In the genomic region with DNA sequence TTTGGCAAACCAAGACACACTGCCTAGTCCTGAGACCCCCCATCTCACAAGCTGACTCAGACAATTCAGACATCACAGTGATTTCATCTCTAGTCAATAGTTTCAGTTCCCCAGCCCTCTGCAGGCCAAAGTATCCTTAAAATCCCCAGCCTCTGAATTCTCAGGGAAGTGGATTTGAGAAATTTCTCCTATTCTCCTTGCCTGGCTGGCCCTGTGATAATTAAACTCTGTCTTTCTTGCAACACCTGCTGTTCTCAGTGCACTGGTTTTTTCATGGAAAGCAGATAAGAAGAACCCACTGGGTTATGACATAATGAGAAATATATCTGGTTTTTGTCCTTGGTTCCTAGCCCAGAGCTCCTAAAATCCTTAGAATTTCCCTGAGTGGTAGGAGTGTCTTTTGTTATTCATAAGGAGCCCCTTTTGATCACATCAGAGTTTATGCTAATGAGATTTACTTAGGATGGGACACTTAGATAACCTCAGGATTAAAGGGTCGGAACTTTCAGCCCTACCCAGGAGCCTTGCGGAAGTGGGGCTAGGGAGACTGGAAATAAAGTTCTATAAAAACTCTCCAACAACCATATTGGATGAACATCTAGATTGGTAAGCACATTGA, we compare ENCODE assay signal across 19 cellular contexts.
"Had no signal": no experiment of that assay in that cellular context is flagged by ENCODE, and none has a peak within 500 bp of the region (broad histone marks: within the 10 kb centered on the region; RNA-seq: fewer than 3 reads in every experiment).

No MANE protein-coding gene starts in this region.

- H3K36me3 ChIP-seq: adrenal gland had no signal

- H3K4me3 Mint-ChIP-seq: activated B cell treated with CpG ODN at 0.5 μM for 24 hours; activated CD8-positive, alpha-beta T cell treated with anti-CD3 and anti-CD28 coated beads, Interleukin-2, amount 10 ng/mL, durations not matched to agents 7 days and 5 days; activated naive CD4-positive, alpha-beta T cell treated with anti-CD3 and anti-CD28 coated beads, Interleukin-2, amount 50 U/mL, for 24 hours; brain; dendritic cell treated with granulocyte-macrophage colony-stimulating factor and Interleukin-4, amounts not matched to agents 40 ng/mL and 50 ng/mL, for 4 days; effector memory CD8-positive, alpha-beta T cell; naive B cell; stimulated activated memory B cell treated with anti-CD40 and anti-IgM and Interleukin-4, amounts not matched to agents 10 μg/mL and 1 μg/mL and 100 μg/mL, for 72 hours had no signal

- H3K27ac Mint-ChIP-seq: activated B cell treated with CpG ODN at 0.5 μM for 24 hours; activated CD8-positive, alpha-beta T cell treated with anti-CD3 and anti-CD28 coated beads, Interleukin-2, amount 10 ng/mL, durations not matched to agents 7 days and 5 days; activated naive CD4-positive, alpha-beta T cell treated with anti-CD3 and anti-CD28 coated beads, Interleukin-2, amount 50 U/mL, for 24 hours; dendritic cell treated with granulocyte-macrophage colony-stimulating factor and Interleukin-4, amounts not matched to agents 40 ng/mL and 50 ng/mL, for 4 days; effector memory CD8-positive, alpha-beta T cell; naive B cell; stimulated activated memory B cell treated with anti-CD40 and anti-IgM and Interleukin-4, amounts not matched to agents 10 μg/mL and 1 μg/mL and 100 μg/mL, for 72 hours had no signal

- H3K36me3 Mint-ChIP-seq: activated naive CD4-positive, alpha-beta T cell treated with anti-CD3 and anti-CD28 coated beads, Interleukin-2, amount 50 U/mL, for 24 hours; brain; naive B cell; stimulated activated memory B cell treated with anti-CD40 and anti-IgM and Interleukin-4, amounts not matched to agents 10 μg/mL and 1 μg/mL and 100 μg/mL, for 72 hours had no signal

- H3K27ac ChIP-seq: adrenal gland, epithelial cell of prostate had no signal

- H3K9me3 Mint-ChIP-seq: stimulated activated memory B cell treated with anti-CD40 and anti-IgM and Interleukin-4, amounts not matched to agents 10 μg/mL and 1 μg/mL and 100 μg/mL, for 72 hours had no signal

- H3K4me1 ChIP-seq: adrenal gland had no signal

- ATAC-seq: activated CD8-positive, alpha-beta T cell treated with anti-CD3 and anti-CD28 coated beads, Interleukin-2, amount 10 ng/mL, durations not matched to agents 7 days and 5 days; effector memory CD8-positive, alpha-beta T cell; left colon; stimulated activated memory B cell treated with anti-CD40 and anti-IgM and Interleukin-4, amounts not matched to agents 10 μg/mL and 1 μg/mL and 100 μg/mL, for 72 hours had no signal

- DNase-seq: activated B cell treated with CpG ODN at 0.5 μM for 24 hours; activated CD4-positive, alpha-beta T cell treated with anti-CD3 and anti-CD28 coated beads for 48 hours; activated CD8-positive, alpha-beta memory T cell treated with anti-CD3 and anti-CD28 coated beads, Interleukin-2, amount 50 U/mL, for 4 hours; activated CD8-positive, alpha-beta T cell treated with anti-CD3 and anti-CD28 coated beads, Interleukin-2, amount 10 ng/mL, durations not matched to agents 7 days and 5 days; activated effector memory CD4-positive, alpha-beta T cell treated with anti-CD3 and anti-CD28 coated beads, Interleukin-2, amount 50 U/mL, for 16 hours; activated T-cell treated with anti-CD3 and anti-CD28 coated beads, Interleukin-2, amount 50 U/mL, for 48 hours; adrenal gland; cerebellar nuclear complex; effector memory CD8-positive, alpha-beta T cell; head of caudate nucleus; left colon; naive B cell; T-helper 2 cell had no signal

- H3K4me1 Mint-ChIP-seq: activated B cell treated with CpG ODN at 0.5 μM for 24 hours; activated naive CD4-positive, alpha-beta T cell treated with anti-CD3 and anti-CD28 coated beads, Interleukin-2, amount 50 U/mL, for 24 hours; naive B cell; stimulated activated memory B cell treated with anti-CD40 and anti-IgM and Interleukin-4, amounts not matched to agents 10 μg/mL and 1 μg/mL and 100 μg/mL, for 72 hours had no signal

- H3K9me3 ChIP-seq: adrenal gland had no signal

- H3K27me3 Mint-ChIP-seq: activated B cell treated with CpG ODN at 0.5 μM for 24 hours; activated naive CD4-positive, alpha-beta T cell treated with anti-CD3 and anti-CD28 coated beads, Interleukin-2, amount 50 U/mL, for 24 hours; brain; dendritic cell treated with granulocyte-macrophage colony-stimulating factor and Interleukin-4, amounts not matched to agents 40 ng/mL and 50 ng/mL, for 4 days; effector memory CD8-positive, alpha-beta T cell; naive B cell; stimulated activated memory B cell treated with anti-CD40 and anti-IgM and Interleukin-4, amounts not matched to agents 10 μg/mL and 1 μg/mL and 100 μg/mL, for 72 hours had no signal

- H3K4me3 ChIP-seq: adrenal gland, lung had no signal

- H3K27me3 ChIP-seq: adrenal gland had no signal
